Comparison of ENCODE assay signal across 20 cellular contexts in the genomic region with DNA sequence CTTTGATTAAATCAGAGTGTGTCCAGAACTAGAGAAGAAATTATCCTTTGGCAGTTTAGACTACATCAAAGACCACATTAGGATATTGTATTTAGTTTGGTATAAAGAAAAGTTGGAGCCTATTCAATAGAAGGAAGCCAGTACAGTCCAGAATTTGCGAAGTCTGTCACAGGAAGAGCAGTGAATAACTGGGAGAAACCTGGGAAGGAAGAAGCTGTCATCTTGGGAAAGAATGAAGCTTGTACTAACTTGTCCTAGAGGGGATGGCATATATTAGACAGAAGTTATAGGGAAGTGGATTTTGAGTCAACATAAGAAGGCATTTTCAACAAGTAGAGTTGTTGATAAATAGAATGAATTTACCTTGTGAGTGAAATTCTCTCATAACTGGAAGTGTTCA.
"Had no signal": no experiment of that assay in that cellular context is flagged by ENCODE, and none has a peak within 500 bp of the region (broad histone marks: within the 10 kb centered on the region; RNA-seq: fewer than 3 reads in every experiment).

No MANE protein-coding gene starts in this region.

- H3K27ac ChIP-seq: colonic mucosa, dorsolateral prefrontal cortex, esophagus squamous epithelium, hepatocyte, right atrium auricular region, sigmoid colon, stomach, thoracic aorta, transverse colon had no signal

- H3K4me3 ChIP-seq: colonic mucosa, dorsolateral prefrontal cortex, esophagus squamous epithelium, hepatocyte, mucosa of descending colon, right atrium auricular region, sigmoid colon, skin epidermis, stomach, thoracic aorta, transverse colon had no signal

- DNase-seq: colonic mucosa; dorsolateral prefrontal cortex; effector CD8-positive, alpha-beta T cell; esophagus squamous epithelium; foreskin fibroblast; head of caudate nucleus; kidney glomerular epithelial cell; mucosa of descending colon; natural killer cell; sigmoid colon; stimulated activated CD4-positive, alpha-beta T cell treated with anti-CD3 and anti-CD28 coated beads, Interleukin-2, amount 100 ng/mL, for 24 hours; stimulated activated CD4-positive, alpha-beta T cell treated with anti-CD3 and anti-CD28 coated beads, Interleukin-4, amount 100 ng/mL, for 4 hours; stimulated activated naive CD4-positive, alpha-beta T cell; stomach; substantia nigra; transverse colon had no signal

- ATAC-seq: mucosa of descending colon, natural killer cell had no signal

- H2AFZ ChIP-seq: hepatocyte had no signal

- H3K36me3 ChIP-seq: colonic mucosa, esophagus squamous epithelium, right atrium auricular region, sigmoid colon, stomach, thoracic aorta, transverse colon had no signal

- H3K9me3 ChIP-seq: colonic mucosa, esophagus squamous epithelium, mucosa of descending colon, right atrium auricular region, sigmoid colon, stomach, thoracic aorta, transverse colon had no signal

- H3K4me2 ChIP-seq: hepatocyte had no signal

- H3K27me3 ChIP-seq: colonic mucosa, dorsolateral prefrontal cortex, esophagus squamous epithelium, hepatocyte, right atrium auricular region, sigmoid colon, stomach, transverse colon had no signal

- H3K4me1 ChIP-seq: colonic mucosa, right atrium auricular region had no signal
